Comparison of ENCODE assay signal across 8 cellular contexts in genomic region chr2:23940976-23941605, GRCh38. TPM values are rescaled to one million over a fixed set of nuclear protein-coding genes. Genes with fewer than 3 reads are reported as not detected.
A peak's percentile ranks its signal among the peaks of the same experiment; 100 is the strongest.
DNase-seq lines count a peak whose midpoint lies in the region; ATAC-seq and TF ChIP-seq lines count a peak whose summit lies in the region.

No MANE protein-coding gene starts in this region.

- no peak for DNase-seq in activated naive CD4-positive, alpha-beta T cell treated with anti-CD3 and anti-CD28 coated beads, Interleukin-2, amount 10 ng/mL, durations not matched to agents 7 days and 5 days
- no peak for DNase-seq in activated naive CD4-positive, alpha-beta T cell treated with anti-CD3 and anti-CD28 coated beads, Interleukin-2, amount 50 U/mL, for 16 hours
- DNase-seq in SJSA1 (ENCODE audit: low read depth in 1 of 2, low spot score in 2 of 2) (no peak), erythroblast (lab: John Stamatoyannopoulos, UW) (peak; percentile 69 to 78)
- no peak for DNase-seq in natural killer cell treated with Interleukin-12 subunit alpha and Interleukin-12 subunit beta and Interleukin-15 and Interleukin-18, amount 100 ng/mL, for 72 hours (ENCODE audit: low spot score)

- peak overlapping the region; percentile 91 for H3K27ac ChIP-seq in SJSA1

- no peaks in the 10 kb centered on the region for H3K27me3 ChIP-seq in SJSA1 (replicated peaks)

- H3K9me3 Mint-ChIP-seq in activated naive CD4-positive, alpha-beta T cell treated with anti-CD3 and anti-CD28 coated beads, Interleukin-2, amount 10 ng/mL, durations not matched to agents 7 days and 5 days, result no peaks in the 10 kb centered on the region
- H3K9me3 Mint-ChIP-seq in natural killer cell treated with Interleukin-12 subunit alpha and Interleukin-12 subunit beta and Interleukin-15 and Interleukin-18, amount 100 ng/mL, for 72 hours, result no peaks in the 10 kb centered on the region

- peaks cover 11% of the 10 kb centered on the region for H3K36me3 ChIP-seq in SJSA1

- H3K9me3 ChIP-seq in SJSA1 (replicated peaks), result peaks cover 6% of the 10 kb centered on the region; the same call in 1 of the 2 replicates

- TF ChIP-seq POLR2A in erythroblast (IDR thresholded peaks at IDR 0.05; ENCODE audit: low read length), result no peak

- peaks cover 27% of the 10 kb centered on the region for H3K27me3 Mint-ChIP-seq in activated naive CD4-positive, alpha-beta T cell treated with anti-CD3 and anti-CD28 coated beads, Interleukin-2, amount 10 ng/mL, durations not matched to agents 7 days and 5 days
- H3K27me3 Mint-ChIP-seq in natural killer cell treated with Interleukin-12 subunit alpha and Interleukin-12 subunit beta and Interleukin-15 and Interleukin-18, amount 100 ng/mL, for 72 hours, result peaks cover 0 to 6% of the 10 kb centered on the region in 2 donors

- H3K36me3 Mint-ChIP-seq in activated naive CD4-positive, alpha-beta T cell treated with anti-CD3 and anti-CD28 coated beads, Interleukin-2, amount 10 ng/mL, durations not matched to agents 7 days and 5 days, result peaks cover 13% of the 10 kb centered on the region
- H3K36me3 Mint-ChIP-seq in natural killer cell treated with Interleukin-12 subunit alpha and Interleukin-12 subunit beta and Interleukin-15 and Interleukin-18, amount 100 ng/mL, for 72 hours, result no peaks in the 10 kb centered on the region

- peak overlapping the region; percentile 100 for H3K4me3 ChIP-seq in SJSA1

- H3K4me1 Mint-ChIP-seq in activated naive CD4-positive, alpha-beta T cell treated with anti-CD3 and anti-CD28 coated beads, Interleukin-2, amount 10 ng/mL, durations not matched to agents 7 days and 5 days, result peaks cover 27% of the 10 kb centered on the region
- peaks cover 26 to 29% of the 10 kb centered on the region in 2 donors for H3K4me1 Mint-ChIP-seq in natural killer cell treated with Interleukin-12 subunit alpha and Interleukin-12 subunit beta and Interleukin-15 and Interleukin-18, amount 100 ng/mL, for 72 hours (ENCODE audit: low read depth in 2 of 2)

- CTCF ChIA-PET in activated naive CD4-positive, alpha-beta T cell treated with anti-CD3 and anti-CD28 coated beads, Interleukin-2, amount 10 ng/mL, durations not matched to agents 7 days and 5 days (lab: Charles Lee), result interaction anchor here (0.7 to 3.1 kb wide), 6 partner anchors 11 to 128 kb away, joined by 3 to 29 read pairs (median 3); partner anchors contain the start of gene ATAD2B

- peak overlapping the region; percentile 92 for H3K4me3 Mint-ChIP-seq in activated naive CD4-positive, alpha-beta T cell treated with anti-CD3 and anti-CD28 coated beads, Interleukin-2, amount 10 ng/mL, durations not matched to agents 7 days and 5 days
- peak overlapping the region; percentile 90 for H3K4me3 Mint-ChIP-seq in natural killer cell treated with Interleukin-12 subunit alpha and Interleukin-12 subunit beta and Interleukin-15 and Interleukin-18, amount 100 ng/mL, for 72 hours

- no peak for ATAC-seq in natural killer cell treated with Interleukin-12 subunit alpha and Interleukin-12 subunit beta and Interleukin-15 and Interleukin-18, amount 100 ng/mL, for 72 hours
- ATAC-seq in HG03135 (IDR thresholded peaks at IDR 0.05; ENCODE audit: unreplicated experiment) (no peak), HG03175 (IDR thresholded peaks at IDR 0.05; ENCODE audit: unreplicated experiment) (no peak), GM19452 (IDR thresholded peaks at IDR 0.05; ENCODE audit: unreplicated experiment) (no peak)

- H3K4me1 ChIP-seq in SJSA1 (replicated peaks), result peaks cover 22% of the 10 kb centered on the region

- H3K27ac Mint-ChIP-seq in activated naive CD4-positive, alpha-beta T cell treated with anti-CD3 and anti-CD28 coated beads, Interleukin-2, amount 10 ng/mL, durations not matched to agents 7 days and 5 days, result peak overlapping the region; percentile 92
- peak overlapping the region; percentile 59 to 70 for H3K27ac Mint-ChIP-seq in natural killer cell treated with Interleukin-12 subunit alpha and Interleukin-12 subunit beta and Interleukin-15 and Interleukin-18, amount 100 ng/mL, for 72 hours

RNA-seq across cellular contexts. Expression of gene UBXN2A, which starts 0.8 kb away (rescaled TPM):
- total RNA-seq in SJSA1 (2014; rRNA removed; shearing (Covaris generic)), result 21.0 and 34.3 TPM in 2 replicates
- total RNA-seq in natural killer cell treated with Interleukin-12 subunit alpha and Interleukin-12 subunit beta and Interleukin-15 and Interleukin-18, amount 100 ng/mL, for 72 hours, result 10 to 100 TPM; 11.2 to 14.1 TPM

RNA-seq across cellular contexts. Expression of gene ATAD2B, which starts 14.2 kb away (rescaled TPM):
- 6.7 and 13.5 TPM in 2 replicates for total RNA-seq in SJSA1 (2014; rRNA removed; shearing (Covaris generic))
- 10 to 100 TPM; 36.2 to 44.5 TPM for total RNA-seq in natural killer cell treated with Interleukin-12 subunit alpha and Interleukin-12 subunit beta and Interleukin-15 and Interleukin-18, amount 100 ng/mL, for 72 hours

Comparison
In these comparisons a context has a peak if more than half of its experiments do, and no peak if none do; other contexts are left out.
1. DNase-seq: peak in erythroblast (2 of 2); none in activated naive CD4-positive, alpha-beta T cell treated with anti-CD3 and anti-CD28 coated beads, Interleukin-2, amount 10 ng/mL, durations not matched to agents 7 days and 5 days (single experiment), activated naive CD4-positive, alpha-beta T cell treated with anti-CD3 and anti-CD28 coated beads, Interleukin-2, amount 50 U/mL, for 16 hours (single experiment), SJSA1 (0 of 2) and natural killer cell treated with Interleukin-12 subunit alpha and Interleukin-12 subunit beta and Interleukin-15 and Interleukin-18, amount 100 ng/mL, for 72 hours (single experiment).